13 cellular contexts compared by ENCODE assay signal in genomic region chr10:77308084-77308732, GRCh38.
"Had no signal": no experiment of that assay in that cellular context is flagged by ENCODE, and none has a peak within 500 bp of the region (broad histone marks: within the 10 kb centered on the region; RNA-seq: fewer than 3 reads in every experiment).

No MANE protein-coding gene starts in this region.

- H3K27me3 ChIP-seq: body of pancreas had no signal

- H3K27ac ChIP-seq: body of pancreas, epithelial cell of prostate had no signal

- H3K4me3 ChIP-seq: body of pancreas, lung had no signal

- DNase-seq: activated effector memory CD4-positive, alpha-beta T cell treated with Interleukin-2 at 50 U/mL for 16 hours; amniotic stem cell; body of pancreas; cortex of kidney; effector memory CD4-positive, alpha-beta T cell; hypothalamus; midbrain; naive thymus-derived CD4-positive, alpha-beta T cell; stimulated activated CD4-positive, alpha-beta T cell treated with anti-CD3 and anti-CD28 coated beads, Interleukin-12 subunit alpha, Interleukin-12 subunit beta, amount 100 ng/mL, for 4 hours; stimulated activated naive CD4-positive, alpha-beta T cell treated with Interleukin-2 at 50 U/mL for 16 hours had no signal

- H3K4me1 ChIP-seq: body of pancreas had no signal

- H3K9me3 ChIP-seq: body of pancreas had no signal

- ATAC-seq: body of pancreas; naive thymus-derived CD4-positive, alpha-beta T cell; sciatic nerve had no signal
